In genomic region chr2:109128466-109129355, GRCh38 we compare ENCODE assay signal across 7 cellular contexts. TPM values are rescaled to one million over a fixed set of nuclear protein-coding genes. Genes with fewer than 3 reads are reported as not detected.
DNase-seq lines count a peak whose midpoint lies in the region; ATAC-seq, FAIRE-seq and TF ChIP-seq lines count a peak whose summit lies in the region.

Gene SH3RF3, plus strand, starts transcription at chr2:109129205.

- H3K56ac ChIP-seq in H1 (replicated peaks; ENCODE audit: insufficient read length, low read depth, low read length): no peak within 1 kb of the TSS

- no peak within 1 kb of the TSS for H2BK15ac ChIP-seq in H1 (ENCODE audit: low read length)

- POLR2A ChIA-PET in H1 (lab: Charles Lee; ENCODE audit: partially characterized antibody): no interaction called here

- no peak within 1 kb of the TSS for H2AK5ac ChIP-seq in H1 (ENCODE audit: low read depth, low read length)

- H4K20me1 ChIP-seq in H1 (replicated peaks in 1 of 2; ENCODE audit: control insufficient read depth in 1 of 2, insufficient read depth in 2 of 2, low read length in 2 of 2): peaks cover 3 to 5% of the 10 kb centered on the region in 2 experiments

- H3K18ac ChIP-seq in H1 (ENCODE audit: extremely low read depth, low read length): peak within 1 kb of the TSS; percentile 32

- H3K9me3 ChIP-seq in H1 (ENCODE audit: insufficient read depth in 2 of 2, low read depth in 1 of 2, low read length in 1 of 2): no peaks in the 10 kb centered on the region
- no peaks in the 10 kb centered on the region for H3K9me3 ChIP-seq in subcutaneous abdominal adipose tissue (ENCODE audit: control insufficient read depth in 5 of 5, low read length in 5 of 5)

- H3K4me2 ChIP-seq in H1 (ENCODE audit: insufficient read depth in 1 of 2, low read depth in 2 of 2, low read length in 2 of 2): peak within 1 kb of the TSS; percentile 86 to 100

- H3K27me3 ChIP-seq in H1 (replicated peaks in 1 of 4; ENCODE audit: control insufficient read depth in 3 of 4, extremely low read depth in 1 of 4, insufficient read depth in 3 of 4, low read length in 3 of 4) (peaks cover 20 to 50% (median 34%) of the 10 kb centered on the region in 4 experiments), subcutaneous abdominal adipose tissue (ENCODE audit: control insufficient read depth in 5 of 5, insufficient read depth in 4 of 5, low read length in 5 of 5) (no peaks in the 10 kb centered on the region)

- no peak for FAIRE-seq in H1 (lab: Jason Lieb, UNC)

- TF ChIP-seq CTCF in GM12865 (IDR thresholded peaks at IDR 0.05; ENCODE audit: insufficient read depth, low read depth, low read length, missing control alignments) (no peak), H1 (IDR thresholded peaks at IDR 0.05; ENCODE audit: control extremely low read depth in 1 of 3, insufficient read depth in 1 of 3, low read depth in 1 of 3, low read length in 3 of 3) (no peak)

- H2AFZ ChIP-seq in H1 (ENCODE audit: low read length): peak within 1 kb of the TSS; percentile 63

- TF ChIP-seq POLR2A in H1 (IDR thresholded peaks at IDR 0.05; ENCODE audit: control extremely low read depth in 1 of 2, low read depth in 2 of 2, low read length in 2 of 2): no peak

- H3K9ac ChIP-seq in H1 (replicated peaks in 1 of 4; ENCODE audit: extremely low read depth in 1 of 4, low read depth in 3 of 4, low read length in 3 of 4) (no peak within 1 kb of the TSS), subcutaneous abdominal adipose tissue (ENCODE audit: low read length in 5 of 5) (peak within 1 kb of the TSS in 4 of 5 donors; percentile 52 to 77 (median 71))

- peak within 1 kb of the TSS; percentile 68; the same call in 1 of the 2 replicates for H2BK12ac ChIP-seq in H1 (ENCODE audit: low read depth, low read length)

- no peaks in the 10 kb centered on the region for H3K79me1 ChIP-seq in H1 (ENCODE audit: low read depth, low read length)

- peak in 1 of 2 experiments; percentile 3; a peak in 1 of 4 replicates for TF ChIP-seq RAD21 in H1 (IDR thresholded peaks at IDR 0.05 in 1 of 2, conservative IDR thresholded peaks at IDR 0.05 in 1 of 2; ENCODE audit: low read depth in 2 of 2, low read length in 2 of 2)

- H3K4me1 ChIP-seq in H1 (replicated peaks in 1 of 4; ENCODE audit: control insufficient read depth in 3 of 4, insufficient read depth in 4 of 4, low read length in 3 of 4): peaks cover 0 to 22% (median 5%) of the 10 kb centered on the region in 4 experiments; a peak in 6 of 7 replicates
- peaks cover 6 to 38% (median 30%) of the 10 kb centered on the region in 5 donors for H3K4me1 ChIP-seq in subcutaneous abdominal adipose tissue (ENCODE audit: control insufficient read depth in 5 of 5, insufficient read depth in 5 of 5, low read length in 5 of 5)

- WGBS in H1 (ENCODE audit: extremely low coverage in 1 of 2, insufficient coverage in 1 of 2, insufficient read length in 1 of 2, insufficient replicate concordance in 2 of 2, low coverage in 1 of 2, low lambda C conversion rate in 2 of 2, missing lambda C conversion rate in 1 of 2), 2 experiments: 1% methylated on average over 38 of the region's 102 CpGs; no CpG with 5 or more reads in 1 of the 2 experiments

- CTCF ChIA-PET in H1 (lab: Charles Lee; ENCODE audit: partially characterized antibody): interaction anchor here (0.6 to 5.9 kb wide), 8 partner anchors 9 to 479 kb away, joined by 3 to 45 read pairs (median 4); no protein-coding TSS in a partner anchor

- H2BK5ac ChIP-seq in H1 (ENCODE audit: low read depth, low read length): no peak within 1 kb of the TSS; the same call in 1 of the 2 replicates

- H3K79me2 ChIP-seq in H1 (ENCODE audit: control insufficient read depth in 1 of 2, insufficient read depth in 2 of 2, low read length in 2 of 2): no peaks in the 10 kb centered on the region

- H3K23me2 ChIP-seq in H1 (ENCODE audit: low read depth, low read length): peaks cover 15% of the 10 kb centered on the region; the same call in 1 of the 2 replicates

- DNase-seq in GM12865 (ENCODE audit: low read depth) (peak; percentile 39), H1 (ENCODE audit: low read depth in 1 of 2, low spot score in 2 of 2) (peak in 1 of 2 experiments; percentile 77), medulla oblongata (ENCODE audit: extremely low spot score) (peak; percentile 30)
- DNase-seq in activated CD4-positive, alpha-beta T cell treated with anti-CD3 and anti-CD28 coated beads for 48 hours: peak; percentile 39

- no peak within 1 kb of the TSS for H3K23ac ChIP-seq in H1 (ENCODE audit: insufficient read length)

- no peak within 1 kb of the TSS for H4K5ac ChIP-seq in H1 (ENCODE audit: insufficient read length, low read depth, low read length)

- H4K8ac ChIP-seq in H1 (ENCODE audit: extremely low read depth, insufficient read depth, low read length): peak within 1 kb of the TSS; percentile 83

- no peak for TF ChIP-seq EP300 in H1 (IDR thresholded peaks at IDR 0.05; ENCODE audit: borderline replicate concordance in 1 of 2, low read depth in 2 of 2, low read length in 2 of 2)

- no peak within 1 kb of the TSS for H2BK120ac ChIP-seq in H1 (replicated peaks; ENCODE audit: low read depth, low read length)

- no peak within 1 kb of the TSS for H2BK20ac ChIP-seq in H1 (ENCODE audit: low read length)

- H3K4me3 ChIP-seq in GM12865 (ENCODE audit: low read depth, low read length) (peak within 1 kb of the TSS; percentile 41), H1 (ENCODE audit: extremely low read depth in 1 of 4, insufficient read depth in 2 of 4, low read depth in 3 of 4, low read length in 4 of 4) (peak within 1 kb of the TSS; percentile 20 to 64 (median 50)), subcutaneous abdominal adipose tissue (ENCODE audit: low read depth in 1 of 5, low read length in 5 of 5) (peak within 1 kb of the TSS; percentile 73 to 90 (median 79))

- no peak within 1 kb of the TSS for H4K91ac ChIP-seq in H1 (replicated peaks; ENCODE audit: insufficient read length, low read length)

- H3K14ac ChIP-seq in H1 (ENCODE audit: insufficient read length): no peak within 1 kb of the TSS

- H3K36me3 ChIP-seq in H1 (ENCODE audit: control insufficient read depth in 2 of 4, insufficient read depth in 4 of 4, low read length in 3 of 4): peaks cover 0 to 14% (median 0%) of the 10 kb centered on the region in 4 experiments; a peak in 1 of 8 replicates
- no peaks in the 10 kb centered on the region for H3K36me3 ChIP-seq in subcutaneous abdominal adipose tissue (ENCODE audit: control insufficient read depth in 5 of 5, insufficient read depth in 5 of 5, low read length in 5 of 5)

- no peak within 1 kb of the TSS for H3K27ac ChIP-seq in H1 (ENCODE audit: low read depth, low read length)
- peak within 1 kb of the TSS; percentile 23 for H3K27ac ChIP-seq in subcutaneous abdominal adipose tissue (ENCODE audit: low read depth, low read length)

- no peak within 1 kb of the TSS for H3K4ac ChIP-seq in H1 (replicated peaks; ENCODE audit: insufficient read length, low read depth, low read length)

- ATAC-seq in HG03175 (IDR thresholded peaks at IDR 0.05; ENCODE audit: unreplicated experiment): peak; percentile 39
- ATAC-seq in GM21526 (IDR thresholded peaks at IDR 0.05; ENCODE audit: low FRiP score, unreplicated experiment): no peak

TF ChIP-seq in H1, 55 proteins besides CTCF, POLR2A, EP300 and RAD21:
- no peak for TF ChIP-seq YY1 (IDR thresholded peaks at IDR 0.05; ENCODE audit: low read depth, low read length)
- TF ChIP-seq, protein P1, sequence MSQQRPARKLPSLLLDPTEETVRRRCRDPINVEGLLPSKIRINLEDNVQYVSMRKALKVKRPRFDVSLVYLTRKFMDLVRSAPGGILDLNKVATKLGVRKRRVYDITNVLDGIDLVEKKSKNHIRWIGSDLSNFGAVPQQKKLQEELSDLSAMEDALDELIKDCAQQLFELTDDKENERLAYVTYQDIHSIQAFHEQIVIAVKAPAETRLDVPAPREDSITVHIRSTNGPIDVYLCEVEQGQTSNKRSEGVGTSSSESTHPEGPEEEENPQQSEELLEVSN (IDR thresholded peaks at IDR 0.05): peak; percentile 68
- peak; percentile 50 for TF ChIP-seq KDM4A (IDR thresholded peaks at IDR 0.05; ENCODE audit: low read depth, low read length, severe bottlenecking)
- no peak for TF ChIP-seq FOSL1 (IDR thresholded peaks at IDR 0.05; ENCODE audit: insufficient read depth, low read depth, low read length)
- TF ChIP-seq RBBP5 (IDR thresholded peaks at IDR 0.05; ENCODE audit: borderline replicate concordance, low read depth, low read length): no peak
- no peak for TF ChIP-seq NANOG (IDR thresholded peaks at IDR 0.05; ENCODE audit: insufficient read depth, low read depth, low read length, poor library complexity, severe bottlenecking)
- TF ChIP-seq CEBPB (IDR thresholded peaks at IDR 0.05; ENCODE audit: low read depth, low read length): no peak
- no peak for TF ChIP-seq CREB1 (IDR thresholded peaks at IDR 0.05)
- no peak for TF ChIP-seq JUN (IDR thresholded peaks at IDR 0.05; ENCODE audit: low read depth, low read length)
- no peak for TF ChIP-seq SAP30 (IDR thresholded peaks at IDR 0.05; ENCODE audit: insufficient read depth, insufficient replicate concordance, low read length)
- TF ChIP-seq CBX5 (IDR thresholded peaks at IDR 0.05; ENCODE audit: low read depth, low read length): no peak
- peak; percentile 83 for TF ChIP-seq EZH2 (IDR thresholded peaks at IDR 0.05; ENCODE audit: low read depth, low read length, severe bottlenecking)
- TF ChIP-seq EGR1 (IDR thresholded peaks at IDR 0.05; ENCODE audit: borderline replicate concordance, low read depth, low read length): peak; percentile 26; the same call in 1 of the 2 replicates
- peak; percentile 93 for TF ChIP-seq MAX (IDR thresholded peaks at IDR 0.05)
- peak; percentile 41; the same call in 1 of the 2 replicates for TF ChIP-seq GABPA (IDR thresholded peaks at IDR 0.05; ENCODE audit: borderline replicate concordance, insufficient read depth, low read length)
- no peak for TF ChIP-seq SIX5 (IDR thresholded peaks at IDR 0.05; ENCODE audit: low read depth, low read length)
- TF ChIP-seq HDAC2 (IDR thresholded peaks at IDR 0.05; ENCODE audit: borderline replicate concordance in 1 of 2, low read depth in 2 of 2, low read length in 2 of 2): no peak

RNA-seq across cellular contexts. Expression of gene SH3RF3, which starts in this region (rescaled TPM):
- 0.42 and 0.65 TPM in 2 replicates for total RNA-seq in H1 (2021; fragmentation: NEBNext Ultra II Directional; extraction: Animal tissue kit (Norgen Biotek cat#: 25700))
- polyA plus RNA-seq in H1 (2011; rRNA removed): 0.11 and 0.27 TPM in 2 replicates
- 0.19 TPM for polyA plus RNA-seq in H1 (2011; cell fraction: cytosol; rRNA removed)
- polyA plus RNA-seq in H1 (2011; cell fraction: nucleus; rRNA removed): 0.30 TPM
- 0.20 to 0.33 TPM (median 0.31 TPM) in 4 replicates for polyA plus RNA-seq in H1 (2012, experiment 1 of 2)
- polyA plus RNA-seq in H1 (2012, experiment 2 of 2): 0.25 TPM
- 0.26 TPM for polyA plus RNA-seq in H1 (2013, experiment 1 of 2)
- polyA plus RNA-seq in H1 (2013, experiment 2 of 2): 0.28 TPM
- polyA minus RNA-seq in H1 (2011; rRNA and poly(A)+ RNA removed): 0.24 and 0.32 TPM in 2 replicates
- polyA minus RNA-seq in H1 (2011; cell fraction: cytosol; rRNA and poly(A)+ RNA removed): 0.15 TPM
- 0.70 TPM for polyA minus RNA-seq in H1 (2011; cell fraction: nucleus; rRNA and poly(A)+ RNA removed)

Comparison
In these comparisons a context has a peak if more than half of its experiments do, and no peak if none do; other contexts are left out.
1. H3K9ac ChIP-seq: peak in subcutaneous abdominal adipose tissue (4 of 5); none in H1 (0 of 4).
2. Peak in every context shown above with its lines, with median percentiles within 50 percentile points of each other: H3K4me3 ChIP-seq.